9 cellular contexts compared by ENCODE assay signal in the genomic region with DNA sequence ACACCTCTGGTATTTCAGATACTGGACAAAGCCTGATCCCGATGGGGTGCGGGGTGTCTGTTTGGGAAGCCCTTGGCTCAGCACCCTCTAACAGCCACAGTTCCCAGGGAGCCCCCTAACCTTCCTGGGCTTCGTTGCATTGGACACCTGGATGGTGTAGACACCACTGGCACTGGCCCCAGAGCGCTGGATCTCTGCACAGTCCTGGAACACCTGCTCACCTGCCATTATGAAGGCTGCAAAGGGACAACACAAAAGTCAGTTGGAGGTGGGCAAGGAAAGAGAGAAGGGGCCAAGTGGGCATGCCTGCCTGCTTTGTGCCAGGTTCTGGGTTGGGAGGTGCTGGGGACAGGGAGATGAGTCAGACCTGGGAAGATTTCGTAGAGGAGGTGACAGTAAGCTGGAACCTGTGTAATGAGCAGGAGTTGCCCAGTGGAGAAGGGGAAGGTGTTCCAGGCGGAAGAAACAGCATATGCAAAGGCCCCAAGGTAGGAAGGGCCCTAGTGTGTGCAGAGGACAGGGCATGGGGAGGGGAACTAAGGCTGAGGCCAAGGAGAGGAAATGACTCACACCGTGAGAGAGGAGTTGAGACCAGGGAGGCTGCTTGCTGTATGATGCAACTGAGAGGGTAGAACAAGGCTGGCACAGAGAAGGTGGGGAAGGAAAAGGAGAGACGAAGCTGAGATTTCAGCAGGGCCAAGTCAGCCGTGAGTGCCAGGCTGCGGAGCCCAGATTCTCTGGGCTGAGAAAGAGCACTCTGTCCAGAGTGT.
DNase-seq lines count a peak whose midpoint lies in the region; ATAC-seq, FAIRE-seq and TF ChIP-seq lines count a peak whose summit lies in the region.
"Had no signal": no experiment of that assay in that cellular context is flagged by ENCODE, and none has a peak within 500 bp of the region (broad histone marks: within the 10 kb centered on the region; RNA-seq: fewer than 3 reads in every experiment).

No MANE protein-coding gene starts in this region.

- peak; percentile 41 for DNase-seq in stimulated activated CD4-positive, alpha-beta T cell treated with anti-CD3 and anti-CD28 coated beads, Interleukin-15, amount 100 ng/mL, for 24 hours
- DNase-seq in stimulated activated CD4-positive, alpha-beta T cell treated with anti-CD3 and anti-CD28 coated beads, Interleukin-4, amount 100 ng/mL, for 1 hour, result no peak
- DNase-seq in SW 1271 (lab: John Stamatoyannopoulos, UW), result peak; percentile 62 to 77
- DNase-seq in epithelial cell of esophagus (ENCODE audit: low read depth), result peak; percentile 88
- peak; percentile 85 for DNase-seq in urothelium cell line (ENCODE audit: low spot score)
- DNase-seq in NCI-H2081 treated with DMSO at 0.1 percent for 48 hours (lab: John Stamatoyannopoulos, UW), result no peak
- DNase-seq: NCI-H774 had no signal

- no peak for TF ChIP-seq CTCF in epithelial cell of esophagus (IDR thresholded peaks at IDR 0.05; ENCODE audit: insufficient read depth, low read depth, low read length, missing control alignments)

- H3K4me3 ChIP-seq in epithelial cell of esophagus (ENCODE audit: low read length), result no peak overlapping the region

- FAIRE-seq in urothelium cell line (lab: Jason Lieb, UNC), result peak; percentile 73

- no peak for ATAC-seq in GM21390 (IDR thresholded peaks at IDR 0.05; ENCODE audit: unreplicated experiment)
- no peak for ATAC-seq in GM18498 (IDR thresholded peaks at IDR 0.05; ENCODE audit: unreplicated experiment)

Comparison
In these comparisons a context has a peak if more than half of its experiments do, and no peak if none do; other contexts are left out.
1. DNase-seq: peak in stimulated activated CD4-positive, alpha-beta T cell treated with anti-CD3 and anti-CD28 coated beads, Interleukin-15, amount 100 ng/mL, for 24 hours (single experiment), SW 1271 (2 of 2), epithelial cell of esophagus (single experiment) and urothelium cell line (single experiment); none in stimulated activated CD4-positive, alpha-beta T cell treated with anti-CD3 and anti-CD28 coated beads, Interleukin-4, amount 100 ng/mL, for 1 hour (single experiment) and NCI-H2081 treated with DMSO at 0.1 percent for 48 hours (single experiment).